ENCODE assay signal across 25 cellular contexts in genomic region chr7:732556-732955, GRCh38. TPM values are rescaled to one million over a fixed set of nuclear protein-coding genes. Genes with fewer than 3 reads are reported as not detected.
A peak's percentile ranks its signal among the peaks of the same experiment; 100 is the strongest.
DNase-seq lines count a peak whose midpoint lies in the region; ATAC-seq and TF ChIP-seq lines count a peak whose summit lies in the region.
"Had no signal": no experiment of that assay in that cellular context is flagged by ENCODE, and none has a peak within 500 bp of the region (broad histone marks: within the 10 kb centered on the region; RNA-seq: fewer than 3 reads in every experiment).

No MANE protein-coding gene starts in this region.

- no peaks in the 10 kb centered on the region for H3K27me3 ChIP-seq in CD4-positive, alpha-beta T cell (ENCODE audit: control insufficient read depth, insufficient read depth, low read length)
- H3K27me3 ChIP-seq in colonic mucosa (no peaks in the 10 kb centered on the region), neural progenitor cell (no peaks in the 10 kb centered on the region)
- H3K27me3 ChIP-seq: left lung, MG63, pancreas, sigmoid colon, upper lobe of left lung had no signal

- peak overlapping the region; percentile 51 for H3K4me3 Mint-ChIP-seq in CD4-positive, alpha-beta T cell
- H3K4me3 Mint-ChIP-seq in progenitor cell of endocrine pancreas (ENCODE audit: low read depth) = no peak overlapping the region
- no peak overlapping the region for H3K4me3 Mint-ChIP-seq in neural progenitor cell
- H3K4me3 Mint-ChIP-seq: activated B cell treated with CpG ODN at 0.5 μM for 24 hours; activated naive CD8-positive, alpha-beta T cell treated with anti-CD3 and anti-CD28 coated beads for 36 hours; immature natural killer cell; natural killer cell; T-helper 2 cell treated with Interferon-gamma antibody and Interleukin-4, amounts not matched to agents 5 μg/mL and 100 μg/mL, for 36 hours had no signal

- H3K79me2 ChIP-seq in neural progenitor cell (ENCODE audit: low read depth) = peaks cover 68% of the 10 kb centered on the region

- H3K4me3 ChIP-seq in colonic mucosa (no peak overlapping the region), neural progenitor cell (no peak overlapping the region)
- H3K4me3 ChIP-seq: GM23248, left lung, MG63, pancreas, sigmoid colon, upper lobe of left lung had no signal

- H2AFZ ChIP-seq in neural progenitor cell (replicated peaks) = no peak overlapping the region
- H2AFZ ChIP-seq: GM23248 had no signal

- TF ChIP-seq CTCF in CD4-positive, alpha-beta T cell (IDR thresholded peaks at IDR 0.05) = no peak
- TF ChIP-seq CTCF in colonic mucosa (IDR thresholded peaks at IDR 0.05) (no peak), progenitor cell of endocrine pancreas (IDR thresholded peaks at IDR 0.05; ENCODE audit: unreplicated experiment) (no peak), neural progenitor cell (IDR thresholded peaks at IDR 0.05) (no peak)

- H3K9me3 ChIP-seq in CD4-positive, alpha-beta T cell (ENCODE audit: control insufficient read depth, low read length) = peaks cover 10% of the 10 kb centered on the region
- no peaks in the 10 kb centered on the region for H3K9me3 ChIP-seq in colonic mucosa
- H3K9me3 ChIP-seq in neural progenitor cell (ENCODE audit: low read depth) = peaks cover 6% of the 10 kb centered on the region
- H3K9me3 ChIP-seq: pancreas, sigmoid colon had no signal

- H3K36me3 Mint-ChIP-seq in CD4-positive, alpha-beta T cell (ENCODE audit: low read depth) = peaks cover 30% of the 10 kb centered on the region
- H3K36me3 Mint-ChIP-seq in progenitor cell of endocrine pancreas (ENCODE audit: insufficient read depth) = no peaks in the 10 kb centered on the region
- peaks cover 26% of the 10 kb centered on the region for H3K36me3 Mint-ChIP-seq in neural progenitor cell
- H3K36me3 Mint-ChIP-seq: natural killer cell had no signal

- H3K27ac Mint-ChIP-seq in CD4-positive, alpha-beta T cell = no peak overlapping the region
- H3K27ac Mint-ChIP-seq in progenitor cell of endocrine pancreas (peak overlapping the region; percentile 13), neural progenitor cell (no peak overlapping the region)
- H3K27ac Mint-ChIP-seq: activated B cell treated with CpG ODN at 0.5 μM for 24 hours; activated naive CD8-positive, alpha-beta T cell treated with anti-CD3 and anti-CD28 coated beads for 36 hours; immature natural killer cell; natural killer cell; T-helper 2 cell treated with Interferon-gamma antibody and Interleukin-4, amounts not matched to agents 5 μg/mL and 100 μg/mL, for 36 hours had no signal

- POLR2A ChIA-PET in CD4-positive, alpha-beta T cell (lab: Charles Lee) = no interaction called here

- H3K36me3 ChIP-seq in colonic mucosa (no peaks in the 10 kb centered on the region), neural progenitor cell (no peaks in the 10 kb centered on the region)
- H3K36me3 ChIP-seq: pancreas had no signal

- no peak overlapping the region for H3K4me2 ChIP-seq in neural progenitor cell

- H3K9ac ChIP-seq in colonic mucosa (ENCODE audit: low read depth in 2 of 2, low read length in 2 of 2) (peak overlapping the region in 1 of 2 donors; percentile 35), neural progenitor cell (no peak overlapping the region)
- H3K9ac ChIP-seq: GM23248 had no signal

- peaks cover 10% of the 10 kb centered on the region for H3F3A ChIP-seq in neural progenitor cell (ENCODE audit: low read depth)

- CTCF ChIA-PET in CD4-positive, alpha-beta T cell (lab: Charles Lee) = no interaction called here

- H3K9me3 Mint-ChIP-seq in CD4-positive, alpha-beta T cell = no peaks in the 10 kb centered on the region
- H3K9me3 Mint-ChIP-seq in progenitor cell of endocrine pancreas (ENCODE audit: low read depth) (no peaks in the 10 kb centered on the region), neural progenitor cell (peaks cover 4% of the 10 kb centered on the region)
- H3K9me3 Mint-ChIP-seq: activated B cell treated with CpG ODN at 0.5 μM for 24 hours, immature natural killer cell, natural killer cell had no signal

- H3K4me1 ChIP-seq in colonic mucosa (peaks cover 4% of the 10 kb centered on the region), neural progenitor cell (no peaks in the 10 kb centered on the region)

- ATAC-seq in CD4-positive, alpha-beta T cell (ENCODE audit: poor library complexity) = no peak
- no peak for ATAC-seq in GM18519 (IDR thresholded peaks at IDR 0.05; ENCODE audit: low FRiP score, unreplicated experiment)
- no peak for ATAC-seq in HG02610 (IDR thresholded peaks at IDR 0.05; ENCODE audit: unreplicated experiment)
- ATAC-seq: natural killer cell had no signal

- H3K4me1 Mint-ChIP-seq in CD4-positive, alpha-beta T cell (ENCODE audit: low read depth) = peaks cover 21% of the 10 kb centered on the region
- H3K4me1 Mint-ChIP-seq in progenitor cell of endocrine pancreas (ENCODE audit: low read depth) (peaks cover 13% of the 10 kb centered on the region), neural progenitor cell (peaks cover 13% of the 10 kb centered on the region)

- peaks cover 11% of the 10 kb centered on the region for H4K20me1 ChIP-seq in neural progenitor cell (ENCODE audit: low read depth)

- intact Hi-C loops in CD4-positive, alpha-beta T cell (cut with DNase I, micrococcal nuclease) = loop anchor here (2.0 to 5.0 kb wide), 3 partner anchors 150 to 400 kb away; no protein-coding TSS in a partner anchor
- intact Hi-C loops in colonic mucosa (cut with DNase I) = no loop called here

- DNase-seq in NCI-H2107 treated with DMSO at 0.1 percent for 48 hours (lab: John Stamatoyannopoulos, UW; ENCODE audit: unreplicated experiment) = peak; percentile 23
- DNase-seq in NCI-H2107 (lab: John Stamatoyannopoulos, UW) = no peak
- no peak for DNase-seq in CD4-positive, alpha-beta T cell
- no peak for DNase-seq in colonic mucosa
- DNase-seq in progenitor cell of endocrine pancreas (ENCODE audit: low spot score, unreplicated experiment) = no peak
- no peak for DNase-seq in neural progenitor cell (ENCODE audit: low spot score)
- DNase-seq: activated B cell treated with CpG ODN at 0.5 μM for 24 hours; activated naive CD8-positive, alpha-beta T cell treated with anti-CD3 and anti-CD28 coated beads for 36 hours; AML-193; effector CD8-positive, alpha-beta T cell; GDM1; GM23248; hippocampal formation; immature natural killer cell; MG63; midbrain; natural killer cell; NCI-H1417 treated with DMSO at 0.1 percent for 48 hours had no signal

- H3K27me3 Mint-ChIP-seq in CD4-positive, alpha-beta T cell = no peaks in the 10 kb centered on the region
- no peaks in the 10 kb centered on the region for H3K27me3 Mint-ChIP-seq in progenitor cell of endocrine pancreas
- H3K27me3 Mint-ChIP-seq in neural progenitor cell (ENCODE audit: insufficient read depth, low read depth) = no peaks in the 10 kb centered on the region
- H3K27me3 Mint-ChIP-seq: activated B cell treated with CpG ODN at 0.5 μM for 24 hours; activated naive CD8-positive, alpha-beta T cell treated with anti-CD3 and anti-CD28 coated beads for 36 hours had no signal

- H3K27ac ChIP-seq in CD4-positive, alpha-beta T cell (ENCODE audit: low read depth, low read length) = no peak overlapping the region
- H3K27ac ChIP-seq in colonic mucosa = peak overlapping the region; percentile 29
- H3K27ac ChIP-seq in neural progenitor cell = no peak overlapping the region
- H3K27ac ChIP-seq: GM23248, left lung, upper lobe of left lung had no signal

RNA-seq across cellular contexts. Expression of gene PRKAR1B, which starts 5.5 kb away (rescaled TPM):
- total RNA-seq in CD4-positive, alpha-beta T cell = 10 to 100 TPM; 18.8 to 19.5 TPM
- total RNA-seq in colonic mucosa (10 to 100 TPM; 19.2 to 32.8 TPM), progenitor cell of endocrine pancreas (51.6 and 54.2 TPM in 2 replicates), neural progenitor cell (ENCODE audit: low replicate concordance) (11.8 and 15.6 TPM in 2 replicates)

RNA-seq across cellular contexts. Expression of gene DNAAF5, which starts 6.1 kb away (rescaled TPM):
- 1 to 10 TPM; 4.8 to 6.1 TPM for total RNA-seq in CD4-positive, alpha-beta T cell
- 10 to 100 TPM; 31.0 to 54.9 TPM for total RNA-seq in colonic mucosa
- total RNA-seq in progenitor cell of endocrine pancreas = 46.7 and 51.0 TPM in 2 replicates
- total RNA-seq in neural progenitor cell (ENCODE audit: low replicate concordance) = 23.5 and 45.2 TPM in 2 replicates
